Comparison of ENCODE assay signal across 9 cellular contexts in genomic region chr3:195001961-195002861, GRCh38.
A peak's percentile ranks its signal among the peaks of the same experiment; 100 is the strongest.
DNase-seq lines count a peak whose midpoint lies in the region; TF ChIP-seq lines count a peak whose summit lies in the region.
"Had no signal": no experiment of that assay in that cellular context is flagged by ENCODE, and none has a peak within 500 bp of the region (broad histone marks: within the 10 kb centered on the region; RNA-seq: fewer than 3 reads in every experiment).

No MANE protein-coding gene starts in this region.

- H3K36me3 Mint-ChIP-seq in H9 (ENCODE audit: insufficient read depth in 1 of 3, low read depth in 3 of 3): no peaks in the 10 kb centered on the region

- no peak overlapping the region for H3K4me3 Mint-ChIP-seq in H9

- H2BK12ac ChIP-seq in H9 (ENCODE audit: insufficient read length, low read depth, low read length): no peak overlapping the region

- H4K8ac ChIP-seq in H9 (replicated peaks; ENCODE audit: insufficient read length, low read depth, low read length): no peak overlapping the region

- H2AK5ac ChIP-seq in H9 (ENCODE audit: insufficient read length, low read length): no peak overlapping the region

- no peaks in the 10 kb centered on the region for H4K20me1 ChIP-seq in H9 (ENCODE audit: control insufficient read depth, insufficient read depth, insufficient read length)

- H3K79me2 ChIP-seq in H9 (ENCODE audit: insufficient read depth, low read length): no peaks in the 10 kb centered on the region

- no CpG with 5 or more reads among the region's 9 CpGs for WGBS in H9 (ENCODE audit: extremely low coverage, insufficient read length, low lambda C conversion rate)

- H3K56ac ChIP-seq in H9 (ENCODE audit: insufficient read length, low read depth, low read length): no peak overlapping the region

- no peak overlapping the region for H3K23ac ChIP-seq in H9 (ENCODE audit: insufficient read length, low read depth, low read length)

- no peak overlapping the region for H3K4me3 ChIP-seq in fibroblast of pulmonary artery (replicated peaks; ENCODE audit: low read depth, low read length)
- H3K4me3 ChIP-seq: ovary had no signal

- no peak overlapping the region for H3T11ph ChIP-seq in H9 (ENCODE audit: low read length)

- H3K14ac ChIP-seq in H9 (ENCODE audit: insufficient read depth, low read length): no peak overlapping the region

- H4K91ac ChIP-seq in H9 (ENCODE audit: insufficient read length, low read depth, low read length): no peak overlapping the region

- no peak overlapping the region; a peak in 1 of 7 replicates for H3K27ac Mint-ChIP-seq in H9

- no peak overlapping the region for H3K4ac ChIP-seq in H9 (ENCODE audit: low read depth, low read length)

- no peak overlapping the region for H2AFZ ChIP-seq in H9 (ENCODE audit: low read length)

- no peaks in the 10 kb centered on the region; a peak in 2 of 5 replicates for H3K9me3 Mint-ChIP-seq in H9

- H3K23me2 ChIP-seq in H9 (ENCODE audit: insufficient read length, low read depth, low read length, poor library complexity, severe bottlenecking): no peaks in the 10 kb centered on the region

- no peak overlapping the region for H2BK15ac ChIP-seq in H9 (ENCODE audit: low read depth, low read length)

- no peak overlapping the region for H3K18ac ChIP-seq in H9 (ENCODE audit: insufficient read length, low read depth, low read length)

- H4K5ac ChIP-seq in H9 (ENCODE audit: insufficient read length, low read depth, low read length): no peak overlapping the region

- H2BK20ac ChIP-seq in H9 (ENCODE audit: low read depth, low read length, poor library complexity, severe bottlenecking): no peak overlapping the region

- H3K27ac ChIP-seq in H9 (ENCODE audit: insufficient read length, low read depth, low read length): no peak overlapping the region
- H3K27ac ChIP-seq: ovary had no signal

- peaks cover 16% of the 10 kb centered on the region for H3K27me3 Mint-ChIP-seq in H9 (ENCODE audit: low read depth)

- DNase-seq in DMS153 treated with DMSO at 0.1 percent for 48 hours (lab: John Stamatoyannopoulos, UW; ENCODE audit: unreplicated experiment): peak; percentile 93
- peak; percentile 84 for DNase-seq in H9
- DNase-seq in NCI-H187 treated with DMSO at 0.1 percent for 48 hours (lab: John Stamatoyannopoulos, UW): peak; percentile 25
- peak; percentile 75 for DNase-seq in SW480 (ENCODE audit: low spot score)
- DNase-seq in fibroblast of pulmonary artery (ENCODE audit: low read depth): peak; percentile 51
- DNase-seq in pons (ENCODE audit: low spot score): peak; percentile 24
- no peak for DNase-seq in activated T-cell treated with anti-CD3 and anti-CD28 coated beads, Interleukin-2, amount 50 U/mL, for 1 hour
- no peak for DNase-seq in stimulated activated CD4-positive, alpha-beta T cell treated with anti-CD3 and anti-CD28 coated beads, Interleukin-12 subunit alpha, Interleukin-12 subunit beta, amount 100 ng/mL, for 4 hours

- no peak overlapping the region for H3K9ac ChIP-seq in H9 (ENCODE audit: extremely low read depth, insufficient read length, low read length)

- H3K4me1 Mint-ChIP-seq in H9: peaks cover 23 to 24% of the 10 kb centered on the region in 2 experiments

- H3K4me2 ChIP-seq in H9 (ENCODE audit: insufficient read depth, insufficient read length, low read length): no peak overlapping the region

- H3K9me3 ChIP-seq in H9 (ENCODE audit: control insufficient read depth, low read depth, low read length): no peaks in the 10 kb centered on the region
- H3K9me3 ChIP-seq: ovary had no signal

- H2BK120ac ChIP-seq in H9 (ENCODE audit: low read depth, low read length, poor library complexity, severe bottlenecking): no peak overlapping the region

- H3K4me1 ChIP-seq in H9 (ENCODE audit: insufficient read depth, low read length): no peaks in the 10 kb centered on the region

- H2BK5ac ChIP-seq in H9 (ENCODE audit: insufficient read length, low read length): no peak overlapping the region

- no peaks in the 10 kb centered on the region for H3K79me1 ChIP-seq in H9 (ENCODE audit: insufficient read depth, low read depth, low read length, poor library complexity, severe bottlenecking)

- TF ChIP-seq CTCF in H9 (conservative IDR thresholded peaks at IDR 0.05) (peak; percentile 73), fibroblast of pulmonary artery (IDR thresholded peaks at IDR 0.05; ENCODE audit: low read length, missing control alignments) (peak; percentile 49)

- no peaks in the 10 kb centered on the region for H3K27me3 ChIP-seq in H9 (ENCODE audit: insufficient read depth, low read length)
- H3K27me3 ChIP-seq: ovary had no signal

Comparison
In these comparisons a context has a peak if more than half of its experiments do, and no peak if none do; other contexts are left out.
1. DNase-seq: peak in DMS153 treated with DMSO at 0.1 percent for 48 hours (single experiment), H9 (single experiment), NCI-H187 treated with DMSO at 0.1 percent for 48 hours (single experiment), SW480 (single experiment), fibroblast of pulmonary artery (single experiment) and pons (single experiment); none in activated T-cell treated with anti-CD3 and anti-CD28 coated beads, Interleukin-2, amount 50 U/mL, for 1 hour (single experiment) and stimulated activated CD4-positive, alpha-beta T cell treated with anti-CD3 and anti-CD28 coated beads, Interleukin-12 subunit alpha, Interleukin-12 subunit beta, amount 100 ng/mL, for 4 hours (single experiment).